In the genomic region with DNA sequence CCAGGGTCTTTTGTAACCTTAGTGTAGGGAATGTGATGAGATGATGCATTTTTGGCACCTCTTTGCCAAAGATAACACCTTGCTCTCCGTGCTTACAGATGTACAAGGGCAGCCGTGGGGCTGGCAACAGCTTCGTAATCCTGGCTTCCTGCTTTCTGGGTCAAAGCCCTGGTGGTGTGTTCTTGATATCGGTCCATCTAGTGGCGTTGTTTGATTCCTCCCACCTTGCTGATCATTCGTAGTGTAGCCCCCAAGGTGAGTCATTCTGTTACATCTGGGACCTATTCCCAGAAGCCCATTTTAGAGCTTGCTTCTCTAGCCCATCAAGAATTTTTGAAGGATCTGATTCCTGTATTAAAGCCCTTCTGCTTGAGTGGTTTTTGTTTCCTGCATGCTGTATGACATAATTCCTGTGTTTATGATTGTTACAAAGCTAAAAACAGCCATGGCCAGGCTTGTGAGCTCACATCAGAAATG, we compare ENCODE assay signal across 11 cellular contexts. TPM values are rescaled to one million over a fixed set of nuclear protein-coding genes. Genes with fewer than 3 reads are reported as not detected.
DNase-seq lines count a peak whose midpoint lies in the region; ATAC-seq and TF ChIP-seq lines count a peak whose summit lies in the region.
"Had no signal": no experiment of that assay in that cellular context is flagged by ENCODE, and none has a peak within 500 bp of the region (broad histone marks: within the 10 kb centered on the region; RNA-seq: fewer than 3 reads in every experiment).

No MANE protein-coding gene starts in this region.

- H3K36me3 Mint-ChIP-seq in activated CD4-positive, alpha-beta T cell treated with anti-CD3 and anti-CD28 coated beads for 36 hours (ENCODE audit: low read depth): peaks cover 7% of the 10 kb centered on the region
- H3K36me3 Mint-ChIP-seq in activated CD8-positive, alpha-beta T cell treated with anti-CD3 and anti-CD28 coated beads for 36 hours (ENCODE audit: low read depth): peaks cover 7% of the 10 kb centered on the region
- H3K36me3 Mint-ChIP-seq: neural progenitor cell had no signal

- peak overlapping the region; percentile 85 for H3K27ac Mint-ChIP-seq in activated CD4-positive, alpha-beta T cell treated with anti-CD3 and anti-CD28 coated beads for 36 hours
- peak overlapping the region; percentile 95 for H3K27ac Mint-ChIP-seq in activated CD8-positive, alpha-beta T cell treated with anti-CD3 and anti-CD28 coated beads for 36 hours
- H3K27ac Mint-ChIP-seq: neural progenitor cell had no signal

- H3K36me3 ChIP-seq in stomach: no peaks in the 10 kb centered on the region
- H3K36me3 ChIP-seq: neural progenitor cell had no signal

- no peak overlapping the region for H3K4me3 ChIP-seq in stomach
- H3K4me3 ChIP-seq: neural progenitor cell had no signal

- TF ChIP-seq EP300 in stomach (IDR thresholded peaks at IDR 0.05): no peak

- intact Hi-C loops in activated CD4-positive, alpha-beta T cell treated with anti-CD3 and anti-CD28 coated beads for 36 hours (cut with DNase I, micrococcal nuclease): no loop called here
- intact Hi-C loops in activated CD8-positive, alpha-beta T cell treated with anti-CD3 and anti-CD28 coated beads for 36 hours (cut with micrococcal nuclease): no loop called here
- intact Hi-C loops in stomach (cut with DNase I; ENCODE audit: low total_unique reads): no loop called here

- no peak for DNase-seq in activated CD4-positive, alpha-beta T cell treated with anti-CD3 and anti-CD28 coated beads for 36 hours
- DNase-seq in activated CD4-positive, alpha-beta T cell treated with anti-CD3 and anti-CD28 coated beads, Interleukin-2, amount 50 U/mL, for 1 hour: no peak
- DNase-seq in activated CD8-positive, alpha-beta T cell treated with anti-CD3 and anti-CD28 coated beads for 36 hours: peak; percentile 21
- peak; percentile 59 for DNase-seq in iris pigment epithelial cell (ENCODE audit: low read depth)
- DNase-seq in stomach: no peak
- no peak for DNase-seq in COR-L47 (lab: John Stamatoyannopoulos, UW)
- no peak for DNase-seq in AG08396 (ENCODE audit: low spot score)
- no peak for DNase-seq in SIG-M5 (lab: John Stamatoyannopoulos, UW)
- DNase-seq: NCI-H2171 treated with DMSO at 0.1 percent for 48 hours, T1000 had no signal

- no peak for TF ChIP-seq CTCF in activated CD8-positive, alpha-beta T cell treated with anti-CD3 and anti-CD28 coated beads for 36 hours (IDR thresholded peaks at IDR 0.05)
- TF ChIP-seq CTCF in stomach (IDR thresholded peaks at IDR 0.05): no peak

- H3K27ac ChIP-seq in stomach: peak overlapping the region; percentile 5 to 54 (median 39)
- H3K27ac ChIP-seq: neural progenitor cell had no signal

- CTCF ChIA-PET in activated CD4-positive, alpha-beta T cell treated with anti-CD3 and anti-CD28 coated beads for 36 hours (lab: Charles Lee): interaction anchor here (0.6 kb wide), 1 partner anchor 12 kb away, joined by 3 read pairs; no protein-coding TSS in a partner anchor
- CTCF ChIA-PET in activated CD8-positive, alpha-beta T cell treated with anti-CD3 and anti-CD28 coated beads for 36 hours (lab: Charles Lee): interaction anchor here (1.0 kb wide), 1 partner anchor 31 kb away, joined by 3 read pairs; no protein-coding TSS in a partner anchor

- no peak for ATAC-seq in activated CD4-positive, alpha-beta T cell treated with anti-CD3 and anti-CD28 coated beads for 36 hours
- ATAC-seq in activated CD8-positive, alpha-beta T cell treated with anti-CD3 and anti-CD28 coated beads for 36 hours: no peak

- POLR2A ChIA-PET in activated CD4-positive, alpha-beta T cell treated with anti-CD3 and anti-CD28 coated beads for 36 hours (lab: Charles Lee): no interaction called here
- POLR2A ChIA-PET in activated CD8-positive, alpha-beta T cell treated with anti-CD3 and anti-CD28 coated beads for 36 hours (lab: Charles Lee): interaction anchor here (1.1 to 1.9 kb wide), 3 partner anchors 25 to 220 kb away, joined by 3 to 8 read pairs (median 4); partner anchors contain the start of gene USP16

- H3K27me3 Mint-ChIP-seq in activated CD4-positive, alpha-beta T cell treated with anti-CD3 and anti-CD28 coated beads for 36 hours: no peaks in the 10 kb centered on the region
- H3K27me3 Mint-ChIP-seq in activated CD8-positive, alpha-beta T cell treated with anti-CD3 and anti-CD28 coated beads for 36 hours: no peaks in the 10 kb centered on the region

- TF ChIP-seq POLR2A in stomach (IDR thresholded peaks at IDR 0.05): no peak

- no peaks in the 10 kb centered on the region for H3K9me3 ChIP-seq in stomach

- 44 to 79% (median 65%) methylated on average over 6 of the region's 6 CpGs for WGBS in stomach, 5 donors

- no peaks in the 10 kb centered on the region for H3K9me3 Mint-ChIP-seq in activated CD4-positive, alpha-beta T cell treated with anti-CD3 and anti-CD28 coated beads for 36 hours (ENCODE audit: low read depth)
- peaks cover 5% of the 10 kb centered on the region for H3K9me3 Mint-ChIP-seq in activated CD8-positive, alpha-beta T cell treated with anti-CD3 and anti-CD28 coated beads for 36 hours
- H3K9me3 Mint-ChIP-seq: neural progenitor cell had no signal

- peaks cover 4 to 35% (median 17%) of the 10 kb centered on the region in 4 donors for H3K4me1 ChIP-seq in stomach
- H3K4me1 ChIP-seq: neural progenitor cell had no signal

- peaks cover 55% of the 10 kb centered on the region for H3K4me1 Mint-ChIP-seq in activated CD4-positive, alpha-beta T cell treated with anti-CD3 and anti-CD28 coated beads for 36 hours
- peaks cover 44% of the 10 kb centered on the region for H3K4me1 Mint-ChIP-seq in activated CD8-positive, alpha-beta T cell treated with anti-CD3 and anti-CD28 coated beads for 36 hours (ENCODE audit: low read depth)

- H3K4me3 Mint-ChIP-seq in activated CD4-positive, alpha-beta T cell treated with anti-CD3 and anti-CD28 coated beads for 36 hours: peak overlapping the region; percentile 14
- peak overlapping the region; percentile 48 for H3K4me3 Mint-ChIP-seq in activated CD8-positive, alpha-beta T cell treated with anti-CD3 and anti-CD28 coated beads for 36 hours
- H3K4me3 Mint-ChIP-seq: neural progenitor cell had no signal

- H3K27me3 ChIP-seq in stomach: no peaks in the 10 kb centered on the region
- H3K27me3 ChIP-seq: neural progenitor cell had no signal

RNA-seq across cellular contexts. Expression of gene CCT8, which starts 7.0 kb away (rescaled TPM):
- 100 to 1,000 TPM; 465 to 572 TPM for total RNA-seq in activated CD4-positive, alpha-beta T cell treated with anti-CD3 and anti-CD28 coated beads for 36 hours
- total RNA-seq in activated CD8-positive, alpha-beta T cell treated with anti-CD3 and anti-CD28 coated beads for 36 hours: 100 to 1,000 TPM; 474 to 489 TPM
- 100 to 1,000 TPM in 2 of 5 donors, 10 to 100 TPM in 3; 40.8 to 153 (median 94.9) TPM for total RNA-seq in stomach
- polyA plus RNA-seq in stomach: 100 to 1,000 TPM in 2 of 3 donors, 10 to 100 TPM in 1; 93.0 to 128 (median 123) TPM

RNA-seq across cellular contexts. Expression of gene MAP3K7CL, which starts 50.0 kb away (rescaled TPM):
- 1 to 10 TPM; 4.9 to 5.6 TPM for total RNA-seq in activated CD4-positive, alpha-beta T cell treated with anti-CD3 and anti-CD28 coated beads for 36 hours
- 1 to 10 TPM; 3.2 to 4.7 TPM for total RNA-seq in activated CD8-positive, alpha-beta T cell treated with anti-CD3 and anti-CD28 coated beads for 36 hours
- 10 to 100 TPM in 2 of 5 donors, 1 to 10 TPM in 2, under 1 TPM in 1; 0.58 to 19.2 (median 7.2) TPM for total RNA-seq in stomach
- 1 to 10 TPM; 2.6 to 5.2 (median 2.7) TPM for polyA plus RNA-seq in stomach

RNA-seq across cellular contexts. Expression of gene USP16, which starts 56.0 kb away (rescaled TPM):
- total RNA-seq in activated CD4-positive, alpha-beta T cell treated with anti-CD3 and anti-CD28 coated beads for 36 hours: 10 to 100 TPM; 41.1 to 41.7 TPM
- total RNA-seq in activated CD8-positive, alpha-beta T cell treated with anti-CD3 and anti-CD28 coated beads for 36 hours: 10 to 100 TPM; 39.9 TPM
- 10 to 100 TPM in 4 of 5 donors, 1 to 10 TPM in 1; 9.3 to 54.5 (median 37.7) TPM for total RNA-seq in stomach
- 10 to 100 TPM; 17.9 to 35.6 (median 22.7) TPM for polyA plus RNA-seq in stomach

Comparison
In these comparisons a context has a peak if more than half of its experiments do, and no peak if none do; other contexts are left out.
1. DNase-seq: peak in activated CD8-positive, alpha-beta T cell treated with anti-CD3 and anti-CD28 coated beads for 36 hours (single experiment) and iris pigment epithelial cell (single experiment); none in activated CD4-positive, alpha-beta T cell treated with anti-CD3 and anti-CD28 coated beads for 36 hours (single experiment), activated CD4-positive, alpha-beta T cell treated with anti-CD3 and anti-CD28 coated beads, Interleukin-2, amount 50 U/mL, for 1 hour (single experiment), stomach (single experiment), COR-L47 (single experiment), AG08396 (single experiment) and SIG-M5 (single experiment).